In the genomic region with DNA sequence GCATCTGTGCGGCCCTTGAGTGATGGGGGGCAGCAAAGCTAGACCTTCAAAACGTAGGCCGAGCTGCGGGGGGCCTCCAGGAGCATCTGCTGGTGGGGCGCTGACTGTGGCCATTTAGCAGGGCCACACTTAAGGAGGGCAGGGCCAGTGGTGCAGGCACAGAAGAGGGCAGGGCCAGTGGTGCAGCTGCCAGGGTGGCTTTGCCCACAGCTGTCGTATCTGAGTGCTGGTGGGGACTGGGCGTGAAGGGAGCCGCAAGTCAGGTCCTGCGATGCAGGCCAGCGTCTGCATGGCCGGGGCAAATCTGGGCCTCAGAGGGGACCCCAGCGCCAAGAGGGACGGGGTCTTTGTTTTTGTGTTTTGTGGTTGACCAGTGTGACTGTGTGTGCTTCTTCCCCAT, we compare ENCODE assay signal across 29 cellular contexts. TPM values are rescaled to one million over a fixed set of nuclear protein-coding genes. Genes with fewer than 3 reads are reported as not detected.
DNase-seq lines count a peak whose midpoint lies in the region; ATAC-seq and TF ChIP-seq lines count a peak whose summit lies in the region.
"Had no signal": no experiment of that assay in that cellular context is flagged by ENCODE, and none has a peak within 500 bp of the region (broad histone marks: within the 10 kb centered on the region; RNA-seq: fewer than 3 reads in every experiment).

No MANE protein-coding gene starts in this region.

- H3K4me1 ChIP-seq in mammary epithelial cell (ENCODE audit: insufficient read depth, low read length), result no peaks in the 10 kb centered on the region
- H3K4me1 ChIP-seq: Caco-2 had no signal

- WGBS in mammary epithelial cell (ENCODE audit: low coverage, missing lambda C conversion rate), result 89% methylated on average over 6 of the region's 13 CpGs

- no peaks in the 10 kb centered on the region for H3K36me3 ChIP-seq in mammary epithelial cell (ENCODE audit: insufficient read depth, low read length)

- no TSS peak for BruUV-seq in mammary epithelial cell (replicated peaks; lab: Mats Ljungman, UMichigan)

- H3K27ac ChIP-seq in cingulate gyrus (ENCODE audit: low read depth, low read length) (peak overlapping the region; percentile 82), temporal lobe (ENCODE audit: low read depth, low read length) (peak overlapping the region; percentile 83), mammary epithelial cell (ENCODE audit: insufficient read depth, low read depth, low read length) (no peak overlapping the region)
- H3K27ac ChIP-seq: BLaER1 treated with 17β-estradiol and CSF1 and Interleukin-3, amounts not matched to agents 10 nM and 100 nM had no signal

- no peak for TF ChIP-seq CTCF in nephron progenitor cell (IDR thresholded peaks at IDR 0.05)
- no peak for TF ChIP-seq CTCF in mammary epithelial cell (conservative IDR thresholded peaks at IDR 0.05 in 1 of 2, IDR thresholded peaks at IDR 0.05 in 1 of 2; ENCODE audit: extremely low read depth in 1 of 2, insufficient read depth in 1 of 2, low read depth in 1 of 2, low read length in 2 of 2)

- H3K4me3 ChIP-seq in mammary epithelial cell (replicated peaks in 1 of 3; ENCODE audit: insufficient read depth in 1 of 3, low read depth in 2 of 3, low read length in 3 of 3), result no peak overlapping the region
- H3K4me3 ChIP-seq: BLaER1 treated with 17β-estradiol and CSF1 and Interleukin-3, amounts not matched to agents 10 nM and 100 nM; GM12878; MG63 had no signal

- no peak overlapping the region for H3K4me3 Mint-ChIP-seq in nephron progenitor cell
- H3K4me3 Mint-ChIP-seq: CD4-positive, alpha-beta T cell had no signal

- H4K20me1 ChIP-seq in mammary epithelial cell (ENCODE audit: insufficient read depth, low read length), result no peaks in the 10 kb centered on the region

- H3K36me3 Mint-ChIP-seq in nephron progenitor cell (ENCODE audit: low read depth), result peaks cover 49% of the 10 kb centered on the region

- POLR2A ChIA-PET in HEK293T (lab: Yijun Ruan, JAX), result no interaction called here

- H3K27ac Mint-ChIP-seq in nephron progenitor cell, result peak overlapping the region; percentile 71
- H3K27ac Mint-ChIP-seq: CD4-positive, alpha-beta T cell had no signal

- no peak overlapping the region for H3K4me2 ChIP-seq in mammary epithelial cell (ENCODE audit: insufficient read depth, low read depth, low read length)

- DNase-seq in Right ventricle myocardium inferior (ENCODE audit: missing footprints) (peak; percentile 54), left cardiac atrium (no peak), nephron progenitor cell (no peak), HEK293T (ENCODE audit: extremely low spot score) (no peak), mammary epithelial cell (no peak)
- DNase-seq: 8988T; ACHN; Caco-2; CD4-positive, alpha-beta T cell; EL; GDM1; KBM-7; MG63; NCI-H1105 treated with DMSO at 0.1 percent for 48 hours; NCI-H146; NCI-H1930; NCI-H2107; NCI-H446; NCI-H524 treated with DMSO at 0.1 percent for 48 hours; NCI-H774; RPMI8226; SHP77 had no signal

- H3K4me1 Mint-ChIP-seq in nephron progenitor cell, result peaks cover 26% of the 10 kb centered on the region

- dilution Hi-C loops in mammary epithelial cell (cut with HindIII; ENCODE audit: low sequenced_read_pairs), result no loop called here

- CTCF ChIA-PET in HEK293T (lab: Yijun Ruan, JAX) (no interaction called here), mammary epithelial cell (lab: Charles Lee; ENCODE audit: low non-redundant PET) (no interaction called here)

- peaks cover 29% of the 10 kb centered on the region for H3K9me3 Mint-ChIP-seq in nephron progenitor cell
- H3K9me3 Mint-ChIP-seq: CD4-positive, alpha-beta T cell had no signal

- ATAC-seq in Right ventricle myocardium inferior, result no peak
- no peak for ATAC-seq in left cardiac atrium
- no peak for ATAC-seq in GM21423 (IDR thresholded peaks at IDR 0.05; ENCODE audit: unreplicated experiment)
- ATAC-seq: GM12878, HCT116 had no signal

- H3K79me2 ChIP-seq in mammary epithelial cell (ENCODE audit: insufficient read depth, low read length), result peaks cover 13% of the 10 kb centered on the region

- in situ Hi-C loops in mammary epithelial cell (cut with MboI; ENCODE audit: low sequenced_read_pairs in 2 of 2), result no loop called here

- intact Hi-C loops in Right ventricle myocardium inferior (cut with DNase I) (no loop called here), left cardiac atrium (cut with DNase I) (no loop called here), mammary epithelial cell (cut with micrococcal nuclease) (no loop called here)

- no peak overlapping the region for H3K9ac ChIP-seq in mammary epithelial cell (ENCODE audit: insufficient read depth, low read length)

- no peak overlapping the region for H2AFZ ChIP-seq in mammary epithelial cell (ENCODE audit: low read depth, low read length)

- H3K27me3 Mint-ChIP-seq in nephron progenitor cell (ENCODE audit: low read depth, poor library complexity), result no peaks in the 10 kb centered on the region
- H3K27me3 Mint-ChIP-seq: CD4-positive, alpha-beta T cell had no signal

- no peaks in the 10 kb centered on the region for H3K27me3 ChIP-seq in mammary epithelial cell (ENCODE audit: insufficient read depth, low read length)
- H3K27me3 ChIP-seq: BLaER1 treated with 17β-estradiol and CSF1 and Interleukin-3, amounts not matched to agents 10 nM and 100 nM; MG63 had no signal

- no peaks in the 10 kb centered on the region for H3K9me3 ChIP-seq in mammary epithelial cell (replicated peaks; ENCODE audit: insufficient read depth, low read length)
- H3K9me3 ChIP-seq: Caco-2, MG63 had no signal

TF ChIP-seq in HEK293T, 16 proteins besides CTCF, POLR2A, EP300 and RAD21:
- TF ChIP-seq HDGF (IDR thresholded peaks at IDR 0.05; ENCODE audit: borderline replicate concordance), result no peak
- no peak for TF ChIP-seq FOXM1 (IDR thresholded peaks at IDR 0.05; ENCODE audit: borderline replicate concordance)
- no peak for TF ChIP-seq ELF4 (IDR thresholded peaks at IDR 0.05)
- TF ChIP-seq TARDBP (IDR thresholded peaks at IDR 0.05), result no peak
- no peak for TF ChIP-seq SP1 (IDR thresholded peaks at IDR 0.05)
TF ChIP-seq in HEK293T: peak in this region for 0.

RNA-seq across cellular contexts. Expression of a gene that starts 27.7 kb away (rescaled TPM):
- total RNA-seq in Right ventricle myocardium inferior, result 190 TPM
- total RNA-seq in left cardiac atrium, result 100 to 1,000 TPM; 153 to 159 TPM
- total RNA-seq in temporal lobe, result 35.7 TPM
- total RNA-seq in mammary epithelial cell, result 100 to 1,000 TPM; 187 to 206 TPM
- 122 TPM for polyA plus RNA-seq in mammary epithelial cell
- 104 TPM for polyA minus RNA-seq in mammary epithelial cell

RNA-seq across cellular contexts. Expression of a gene that starts 29.2 kb away (rescaled TPM):
- total RNA-seq in Right ventricle myocardium inferior (27.8 TPM), left cardiac atrium (10 to 100 TPM; 21.5 to 26.5 TPM), temporal lobe (18.2 TPM), mammary epithelial cell (10 to 100 TPM; 30.8 to 34.5 TPM)
- polyA plus RNA-seq in mammary epithelial cell, result 32.6 TPM
- 41.4 TPM for polyA minus RNA-seq in mammary epithelial cell

RNA-seq across cellular contexts. Expression of a gene that starts 37.5 kb away (rescaled TPM):
- total RNA-seq in Right ventricle myocardium inferior (0.41 TPM), left cardiac atrium (1 to 10 TPM in 1 of 2 donors, under 1 TPM in 1; 0.55 to 1.6 TPM), temporal lobe (not detected), mammary epithelial cell (10 to 100 TPM; 11.3 to 31.2 TPM)
- 16.6 TPM for polyA plus RNA-seq in mammary epithelial cell
- polyA minus RNA-seq in mammary epithelial cell, result 12.6 TPM
- total RNA-seq: HT1080 had no signal

RNA-seq across cellular contexts. Expression of a gene that starts 56.1 kb away (rescaled TPM):
- total RNA-seq in Right ventricle myocardium inferior, result 57.5 TPM
- 10 to 100 TPM; 47.9 to 56.5 TPM for total RNA-seq in left cardiac atrium
- total RNA-seq in temporal lobe, result 35.7 TPM
- 100 to 1,000 TPM in 1 of 2 donors, 10 to 100 TPM in 1; 36.5 to 194 TPM for total RNA-seq in mammary epithelial cell
- polyA plus RNA-seq in mammary epithelial cell, result 230 TPM
- 165 TPM for polyA minus RNA-seq in mammary epithelial cell

RNA-seq across cellular contexts. Expression of a gene that starts 58.0 kb away (rescaled TPM):
- total RNA-seq in Right ventricle myocardium inferior (0.16 TPM), left cardiac atrium (under 1 TPM; 0.47 to 0.68 TPM), temporal lobe (0.98 TPM), mammary epithelial cell (1 to 10 TPM in 1 of 2 donors, under 1 TPM in 1; 0.50 to 1.2 TPM)
- polyA plus RNA-seq in mammary epithelial cell, result 0.35 TPM
- not detected for polyA minus RNA-seq in mammary epithelial cell
- total RNA-seq: HT1080 had no signal
